1 cellular context compared by ENCODE assay signal in the genomic region with DNA sequence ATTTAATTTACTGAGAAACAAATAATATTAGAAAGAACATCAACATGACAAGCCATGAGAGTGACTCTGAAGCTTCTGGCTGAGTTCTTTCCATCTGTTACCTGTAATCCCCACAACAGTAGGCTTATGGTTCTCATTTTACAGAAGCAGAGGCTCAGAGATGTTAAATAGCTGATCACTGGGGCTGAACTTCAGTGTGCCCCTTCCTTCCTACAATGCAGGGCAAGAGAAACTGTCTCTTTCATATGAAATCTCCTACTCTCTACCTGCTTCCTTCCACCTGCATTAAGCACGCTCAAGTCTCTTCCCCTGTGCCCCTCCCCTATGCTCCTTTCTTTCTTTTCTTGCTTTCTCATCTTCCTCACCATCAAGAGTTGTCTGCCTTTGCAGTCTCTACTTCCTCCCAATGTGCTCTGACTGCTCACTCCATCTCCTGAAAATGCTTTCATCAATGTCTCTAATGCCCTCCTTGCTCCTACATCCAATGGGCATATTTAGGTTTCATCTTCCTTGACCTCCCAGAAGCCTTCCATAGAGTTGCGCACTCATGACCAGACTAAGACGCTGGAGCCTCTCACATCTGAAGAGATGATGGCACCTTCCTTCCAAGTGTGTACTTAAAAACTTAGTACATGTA.
TF ChIP-seq lines count a peak whose summit lies in the region.

No MANE protein-coding gene starts in this region.

TF ChIP-seq in HepG2, 621 proteins besides CTCF, POLR2A, EP300 and RAD21 (continues in another document):
- TF ChIP-seq BORCS8-MEF2B (CRISPR knock-in tag; IDR thresholded peaks at IDR 0.05) (peak; percentile 36; the same call in 1 of the 2 replicates), NR2F2 (IDR thresholded peaks at IDR 0.05; ENCODE audit: borderline replicate concordance, low read depth) (peak; percentile 28; the same call in 1 of the 2 replicates), KDM4B (CRISPR knock-in tag; IDR thresholded peaks at IDR 0.05) (no peak), ZNF282 (IDR thresholded peaks at IDR 0.05; ENCODE audit: partially characterized antibody) (no peak), NONO (IDR thresholded peaks at IDR 0.05) (no peak), NONO (CRISPR knock-in tag; conservative IDR thresholded peaks at IDR 0.05) (0 out of 2 replicates have a peak, but pooled peaks have one; percentile 29), PRMT3 (CRISPR knock-in tag; IDR thresholded peaks at IDR 0.05; ENCODE audit: borderline replicate concordance, low read depth) (0 out of 2 replicates have a peak, but pooled peaks have one; percentile 40), MYNN (CRISPR knock-in tag; IDR thresholded peaks at IDR 0.05; ENCODE audit: low read depth) (no peak), KDM3A (CRISPR knock-in tag; IDR thresholded peaks at IDR 0.05; ENCODE audit: low read depth) (0 out of 2 replicates have a peak, but pooled peaks have one; percentile 28), TAF1 (CRISPR knock-in tag; IDR thresholded peaks at IDR 0.05) (no peak), GZF1 (CRISPR knock-in tag; IDR thresholded peaks at IDR 0.05) (no peak), REL (CRISPR knock-in tag; conservative IDR thresholded peaks at IDR 0.05) (0 out of 2 replicates have a peak, but pooled peaks have one; percentile 56), ESRRA (CRISPR knock-in tag; IDR thresholded peaks at IDR 0.05; ENCODE audit: low read depth) (no peak), ZNF33A (CRISPR knock-in tag; IDR thresholded peaks at IDR 0.05; ENCODE audit: borderline replicate concordance) (no peak), MBD4 (IDR thresholded peaks at IDR 0.05; ENCODE audit: borderline replicate concordance, low read length) (peak; percentile 92), ZSCAN9 (CRISPR knock-in tag; IDR thresholded peaks at IDR 0.05; ENCODE audit: borderline replicate concordance) (0 out of 2 replicates have a peak, but pooled peaks have one; percentile 62), ZFP1 (CRISPR knock-in tag; IDR thresholded peaks at IDR 0.05) (0 out of 2 replicates have a peak, but pooled peaks have one; percentile 29), SYNCRIP (IDR thresholded peaks at IDR 0.05; ENCODE audit: insufficient read depth, low read depth, low read length) (no peak), SOX5 (CRISPR knock-in tag; IDR thresholded peaks at IDR 0.05; ENCODE audit: borderline replicate concordance) (peak; percentile 28; the same call in 1 of the 2 replicates), ZNF570 (CRISPR knock-in tag; IDR thresholded peaks at IDR 0.05; ENCODE audit: borderline replicate concordance) (peak; percentile 9; the same call in 1 of the 2 replicates), AGO2 (optimal IDR thresholded peaks at IDR 0.05; ENCODE audit: low read depth, low read length) (peak; percentile 94), CEBPB (IDR thresholded peaks at IDR 0.05; ENCODE audit: borderline replicate concordance, low read depth, low read length) (no peak), ZNF709 (CRISPR knock-in tag; IDR thresholded peaks at IDR 0.05) (peak; percentile 40; the same call in 1 of the 2 replicates), MAZ (IDR thresholded peaks at IDR 0.05; ENCODE audit: borderline replicate concordance, low read depth, low read length) (no peak), MAZ (CRISPR knock-in tag; IDR thresholded peaks at IDR 0.05; ENCODE audit: low read depth) (peak; percentile 57; the same call in 1 of the 2 replicates), RFX5 (IDR thresholded peaks at IDR 0.05; ENCODE audit: low read depth, low read length) (no peak), RORA (CRISPR knock-in tag; IDR thresholded peaks at IDR 0.05) (no peak), ASH2L (IDR thresholded peaks at IDR 0.05; ENCODE audit: insufficient read length, low read depth, low read length) (peak; percentile 13), PAF1 (CRISPR knock-in tag; IDR thresholded peaks at IDR 0.05) (peak; percentile 99), ZNF816 (CRISPR knock-in tag; IDR thresholded peaks at IDR 0.05; ENCODE audit: borderline replicate concordance) (0 out of 2 replicates have a peak, but pooled peaks have one; percentile 57), NFIC (IDR thresholded peaks at IDR 0.05; ENCODE audit: low read length) (peak; percentile 66; the same call in 1 of the 2 replicates), SAP130 (CRISPR knock-in tag; IDR thresholded peaks at IDR 0.05; ENCODE audit: low read depth) (no peak), ZSCAN31 (CRISPR knock-in tag; IDR thresholded peaks at IDR 0.05; ENCODE audit: low read depth) (0 out of 2 replicates have a peak, but pooled peaks have one; percentile 25), ZNF782 (CRISPR knock-in tag; IDR thresholded peaks at IDR 0.05; ENCODE audit: borderline replicate concordance) (peak; percentile 30; the same call in 1 of the 2 replicates)
- TF ChIP-seq, protein P1, sequence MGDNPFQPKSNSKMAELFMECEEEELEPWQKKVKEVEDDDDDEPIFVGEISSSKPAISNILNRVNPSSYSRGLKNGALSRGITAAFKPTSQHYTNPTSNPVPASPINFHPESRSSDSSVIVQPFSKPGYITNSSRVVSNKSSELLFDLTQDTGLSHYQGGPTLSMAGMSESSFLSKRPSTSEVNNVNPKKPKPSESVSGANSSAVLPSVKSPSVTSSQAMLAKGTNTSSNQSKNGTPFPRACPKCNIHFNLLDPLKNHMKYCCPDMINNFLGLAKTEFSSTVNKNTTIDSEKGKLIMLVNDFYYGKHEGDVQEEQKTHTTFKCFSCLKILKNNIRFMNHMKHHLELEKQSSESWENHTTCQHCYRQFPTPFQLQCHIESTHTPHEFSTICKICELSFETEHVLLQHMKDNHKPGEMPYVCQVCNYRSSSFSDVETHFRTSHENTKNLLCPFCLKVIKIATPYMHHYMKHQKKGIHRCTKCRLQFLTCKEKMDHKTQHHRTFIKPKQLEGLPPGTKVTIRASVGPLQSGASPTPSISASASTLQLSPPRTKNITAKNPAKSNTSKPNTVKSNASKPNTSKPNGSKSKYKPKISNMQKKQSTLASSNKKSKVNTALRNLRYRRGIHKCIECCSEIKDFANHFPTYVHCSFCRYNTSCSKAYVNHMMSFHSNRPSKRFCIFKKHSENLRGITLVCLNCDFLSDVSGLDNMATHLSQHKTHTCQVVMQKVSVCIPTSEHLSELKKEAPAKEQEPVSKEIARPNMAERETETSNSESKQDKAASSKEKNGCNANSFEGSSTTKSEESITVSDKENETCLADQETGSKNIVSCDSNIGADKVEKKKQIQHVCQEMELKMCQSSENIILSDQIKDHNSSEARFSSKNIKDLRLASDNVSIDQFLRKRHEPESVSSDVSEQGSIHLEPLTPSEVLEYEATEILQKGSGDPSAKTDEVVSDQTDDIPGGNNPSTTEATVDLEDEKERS (CRISPR knock-in tag; IDR thresholded peaks at IDR 0.05) = 0 out of 2 replicates have a peak, but pooled peaks have one; percentile 12
- TF ChIP-seq, protein P2, sequence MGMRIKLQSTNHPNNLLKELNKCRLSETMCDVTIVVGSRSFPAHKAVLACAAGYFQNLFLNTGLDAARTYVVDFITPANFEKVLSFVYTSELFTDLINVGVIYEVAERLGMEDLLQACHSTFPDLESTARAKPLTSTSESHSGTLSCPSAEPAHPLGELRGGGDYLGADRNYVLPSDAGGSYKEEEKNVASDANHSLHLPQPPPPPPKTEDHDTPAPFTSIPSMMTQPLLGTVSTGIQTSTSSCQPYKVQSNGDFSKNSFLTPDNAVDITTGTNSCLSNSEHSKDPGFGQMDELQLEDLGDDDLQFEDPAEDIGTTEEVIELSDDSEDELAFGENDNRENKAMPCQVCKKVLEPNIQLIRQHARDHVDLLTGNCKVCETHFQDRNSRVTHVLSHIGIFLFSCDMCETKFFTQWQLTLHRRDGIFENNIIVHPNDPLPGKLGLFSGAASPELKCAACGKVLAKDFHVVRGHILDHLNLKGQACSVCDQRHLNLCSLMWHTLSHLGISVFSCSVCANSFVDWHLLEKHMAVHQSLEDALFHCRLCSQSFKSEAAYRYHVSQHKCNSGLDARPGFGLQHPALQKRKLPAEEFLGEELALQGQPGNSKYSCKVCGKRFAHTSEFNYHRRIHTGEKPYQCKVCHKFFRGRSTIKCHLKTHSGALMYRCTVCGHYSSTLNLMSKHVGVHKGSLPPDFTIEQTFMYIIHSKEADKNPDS (CRISPR knock-in tag; IDR thresholded peaks at IDR 0.05) = no peak
- TF ChIP-seq, protein P3, sequence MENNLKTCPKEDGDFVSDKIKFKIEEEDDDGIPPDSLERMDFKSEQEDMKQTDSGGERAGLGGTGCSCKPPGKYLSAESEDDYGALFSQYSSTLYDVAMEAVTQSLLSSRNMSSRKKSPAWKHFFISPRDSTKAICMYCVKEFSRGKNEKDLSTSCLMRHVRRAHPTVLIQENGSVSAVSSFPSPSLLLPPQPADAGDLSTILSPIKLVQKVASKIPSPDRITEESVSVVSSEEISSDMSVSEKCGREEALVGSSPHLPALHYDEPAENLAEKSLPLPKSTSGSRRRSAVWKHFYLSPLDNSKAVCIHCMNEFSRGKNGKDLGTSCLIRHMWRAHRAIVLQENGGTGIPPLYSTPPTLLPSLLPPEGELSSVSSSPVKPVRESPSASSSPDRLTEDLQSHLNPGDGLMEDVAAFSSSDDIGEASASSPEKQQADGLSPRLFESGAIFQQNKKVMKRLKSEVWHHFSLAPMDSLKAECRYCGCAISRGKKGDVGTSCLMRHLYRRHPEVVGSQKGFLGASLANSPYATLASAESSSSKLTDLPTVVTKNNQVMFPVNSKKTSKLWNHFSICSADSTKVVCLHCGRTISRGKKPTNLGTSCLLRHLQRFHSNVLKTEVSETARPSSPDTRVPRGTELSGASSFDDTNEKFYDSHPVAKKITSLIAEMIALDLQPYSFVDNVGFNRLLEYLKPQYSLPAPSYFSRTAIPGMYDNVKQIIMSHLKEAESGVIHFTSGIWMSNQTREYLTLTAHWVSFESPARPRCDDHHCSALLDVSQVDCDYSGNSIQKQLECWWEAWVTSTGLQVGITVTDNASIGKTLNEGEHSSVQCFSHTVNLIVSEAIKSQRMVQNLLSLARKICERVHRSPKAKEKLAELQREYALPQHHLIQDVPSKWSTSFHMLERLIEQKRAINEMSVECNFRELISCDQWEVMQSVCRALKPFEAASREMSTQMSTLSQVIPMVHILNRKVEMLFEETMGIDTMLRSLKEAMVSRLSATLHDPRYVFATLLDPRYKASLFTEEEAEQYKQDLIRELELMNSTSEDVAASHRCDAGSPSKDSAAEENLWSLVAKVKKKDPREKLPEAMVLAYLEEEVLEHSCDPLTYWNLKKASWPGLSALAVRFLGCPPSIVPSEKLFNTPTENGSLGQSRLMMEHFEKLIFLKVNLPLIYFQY (CRISPR knock-in tag; IDR thresholded peaks at IDR 0.05; ENCODE audit: borderline replicate concordance) = 0 out of 2 replicates have a peak, but pooled peaks have one; percentile 14
- TF ChIP-seq, protein P4, sequence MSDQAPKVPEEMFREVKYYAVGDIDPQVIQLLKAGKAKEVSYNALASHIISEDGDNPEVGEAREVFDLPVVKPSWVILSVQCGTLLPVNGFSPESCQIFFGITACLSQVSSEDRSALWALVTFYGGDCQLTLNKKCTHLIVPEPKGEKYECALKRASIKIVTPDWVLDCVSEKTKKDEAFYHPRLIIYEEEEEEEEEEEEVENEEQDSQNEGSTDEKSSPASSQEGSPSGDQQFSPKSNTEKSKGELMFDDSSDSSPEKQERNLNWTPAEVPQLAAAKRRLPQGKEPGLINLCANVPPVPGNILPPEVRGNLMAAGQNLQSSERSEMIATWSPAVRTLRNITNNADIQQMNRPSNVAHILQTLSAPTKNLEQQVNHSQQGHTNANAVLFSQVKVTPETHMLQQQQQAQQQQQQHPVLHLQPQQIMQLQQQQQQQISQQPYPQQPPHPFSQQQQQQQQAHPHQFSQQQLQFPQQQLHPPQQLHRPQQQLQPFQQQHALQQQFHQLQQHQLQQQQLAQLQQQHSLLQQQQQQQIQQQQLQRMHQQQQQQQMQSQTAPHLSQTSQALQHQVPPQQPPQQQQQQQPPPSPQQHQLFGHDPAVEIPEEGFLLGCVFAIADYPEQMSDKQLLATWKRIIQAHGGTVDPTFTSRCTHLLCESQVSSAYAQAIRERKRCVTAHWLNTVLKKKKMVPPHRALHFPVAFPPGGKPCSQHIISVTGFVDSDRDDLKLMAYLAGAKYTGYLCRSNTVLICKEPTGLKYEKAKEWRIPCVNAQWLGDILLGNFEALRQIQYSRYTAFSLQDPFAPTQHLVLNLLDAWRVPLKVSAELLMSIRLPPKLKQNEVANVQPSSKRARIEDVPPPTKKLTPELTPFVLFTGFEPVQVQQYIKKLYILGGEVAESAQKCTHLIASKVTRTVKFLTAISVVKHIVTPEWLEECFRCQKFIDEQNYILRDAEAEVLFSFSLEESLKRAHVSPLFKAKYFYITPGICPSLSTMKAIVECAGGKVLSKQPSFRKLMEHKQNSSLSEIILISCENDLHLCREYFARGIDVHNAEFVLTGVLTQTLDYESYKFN (CRISPR knock-in tag; conservative IDR thresholded peaks at IDR 0.05) = no peak
- TF ChIP-seq, protein P5, sequence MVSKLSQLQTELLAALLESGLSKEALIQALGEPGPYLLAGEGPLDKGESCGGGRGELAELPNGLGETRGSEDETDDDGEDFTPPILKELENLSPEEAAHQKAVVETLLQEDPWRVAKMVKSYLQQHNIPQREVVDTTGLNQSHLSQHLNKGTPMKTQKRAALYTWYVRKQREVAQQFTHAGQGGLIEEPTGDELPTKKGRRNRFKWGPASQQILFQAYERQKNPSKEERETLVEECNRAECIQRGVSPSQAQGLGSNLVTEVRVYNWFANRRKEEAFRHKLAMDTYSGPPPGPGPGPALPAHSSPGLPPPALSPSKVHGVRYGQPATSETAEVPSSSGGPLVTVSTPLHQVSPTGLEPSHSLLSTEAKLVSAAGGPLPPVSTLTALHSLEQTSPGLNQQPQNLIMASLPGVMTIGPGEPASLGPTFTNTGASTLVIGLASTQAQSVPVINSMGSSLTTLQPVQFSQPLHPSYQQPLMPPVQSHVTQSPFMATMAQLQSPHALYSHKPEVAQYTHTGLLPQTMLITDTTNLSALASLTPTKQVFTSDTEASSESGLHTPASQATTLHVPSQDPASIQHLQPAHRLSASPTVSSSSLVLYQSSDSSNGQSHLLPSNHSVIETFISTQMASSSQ (IDR thresholded peaks at IDR 0.05; ENCODE audit: low read depth) = no peak
- TF ChIP-seq, protein P5 (CRISPR knock-in tag; IDR thresholded peaks at IDR 0.05; ENCODE audit: borderline replicate concordance) = 0 out of 2 replicates have a peak, but pooled peaks have one; percentile 15
- TF ChIP-seq, protein P6, sequence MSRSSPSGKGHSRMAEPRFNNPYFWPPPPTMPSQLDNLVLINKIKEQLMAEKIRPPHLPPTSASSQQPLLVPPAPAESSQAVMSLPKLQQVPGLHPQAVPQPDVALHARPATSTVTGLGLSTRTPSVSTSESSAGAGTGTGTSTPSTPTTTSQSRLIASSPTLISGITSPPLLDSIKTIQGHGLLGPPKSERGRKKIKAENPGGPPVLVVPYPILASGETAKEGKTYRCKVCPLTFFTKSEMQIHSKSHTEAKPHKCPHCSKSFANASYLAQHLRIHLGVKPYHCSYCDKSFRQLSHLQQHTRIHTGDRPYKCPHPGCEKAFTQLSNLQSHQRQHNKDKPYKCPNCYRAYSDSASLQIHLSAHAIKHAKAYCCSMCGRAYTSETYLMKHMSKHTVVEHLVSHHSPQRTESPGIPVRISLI (CRISPR knock-in tag; IDR thresholded peaks at IDR 0.05; ENCODE audit: borderline replicate concordance) = peak; percentile 9; the same call in 1 of the 2 replicates
